In genomic region chr21:40179167-40179566, GRCh38 we compare ENCODE assay signal across 18 cellular contexts.
DNase-seq lines count a peak whose midpoint lies in the region; ATAC-seq, FAIRE-seq and TF ChIP-seq lines count a peak whose summit lies in the region.
"Had no signal": no experiment of that assay in that cellular context is flagged by ENCODE, and none has a peak within 500 bp of the region (broad histone marks: within the 10 kb centered on the region; RNA-seq: fewer than 3 reads in every experiment).

No MANE protein-coding gene starts in this region.

- H3K4me1 ChIP-seq in astrocyte (ENCODE audit: insufficient read depth, low read length) (no peaks in the 10 kb centered on the region), neuronal stem cell (ENCODE audit: control insufficient read depth in 2 of 2, insufficient read depth in 1 of 2, low read depth in 1 of 2, low read length in 2 of 2) (peaks cover 2 to 10% of the 10 kb centered on the region in 2 donors)

- no peaks in the 10 kb centered on the region for H3K4me1 Mint-ChIP-seq in astrocyte (ENCODE audit: low read depth, unreplicated experiment)
- H3K4me1 Mint-ChIP-seq in activated T-cell treated with anti-CD3 and anti-CD28 coated beads, Interleukin-2, amount 50 U/mL, for 72 hours (ENCODE audit: low read depth) = no peaks in the 10 kb centered on the region
- H3K4me1 Mint-ChIP-seq: IgD-negative memory B cell had no signal

- H3K79me2 ChIP-seq in astrocyte (ENCODE audit: insufficient read depth, low read length) = no peaks in the 10 kb centered on the region

- H3K4me3 ChIP-seq in astrocyte (ENCODE audit: insufficient read depth, low read depth, low read length) (no peak overlapping the region), neuronal stem cell (ENCODE audit: low read length in 2 of 2) (no peak overlapping the region)

- no peak overlapping the region for H2BK5ac ChIP-seq in neuronal stem cell (ENCODE audit: low read length)

- no peaks in the 10 kb centered on the region for H4K20me1 ChIP-seq in astrocyte (ENCODE audit: insufficient read depth, low read length)

- no peaks in the 10 kb centered on the region for H3K27me3 ChIP-seq in astrocyte (ENCODE audit: insufficient read depth, low read length)
- no peaks in the 10 kb centered on the region for H3K27me3 ChIP-seq in neuronal stem cell (ENCODE audit: control insufficient read depth in 3 of 3, insufficient read depth in 3 of 3, low read depth in 1 of 3, low read length in 3 of 3)

- H3K36me3 ChIP-seq in astrocyte (ENCODE audit: insufficient read depth, low read length) (no peaks in the 10 kb centered on the region), neuronal stem cell (replicated peaks in 1 of 2; ENCODE audit: control insufficient read depth in 2 of 2, insufficient read depth in 2 of 2, low read length in 2 of 2) (no peaks in the 10 kb centered on the region)

- H2AK5ac ChIP-seq in neuronal stem cell (ENCODE audit: low read depth, low read length) = no peak overlapping the region

- H3K27me3 Mint-ChIP-seq in astrocyte (ENCODE audit: low read depth, unreplicated experiment) = peaks cover 8% of the 10 kb centered on the region
- no peaks in the 10 kb centered on the region for H3K27me3 Mint-ChIP-seq in activated T-cell treated with anti-CD3 and anti-CD28 coated beads, Interleukin-2, amount 50 U/mL, for 72 hours (ENCODE audit: low read depth)
- H3K27me3 Mint-ChIP-seq: IgD-negative memory B cell had no signal

- no peaks in the 10 kb centered on the region for H3K36me3 Mint-ChIP-seq in astrocyte (ENCODE audit: low read depth, unreplicated experiment)
- peaks cover 6 to 9% of the 10 kb centered on the region in 2 donors for H3K36me3 Mint-ChIP-seq in activated T-cell treated with anti-CD3 and anti-CD28 coated beads, Interleukin-2, amount 50 U/mL, for 72 hours (ENCODE audit: insufficient read depth in 2 of 2)

- H3K4me2 ChIP-seq in astrocyte (ENCODE audit: low read length) = no peak overlapping the region
- no peak overlapping the region for H3K4me2 ChIP-seq in neuronal stem cell (ENCODE audit: insufficient read depth, low read length, poor library complexity, severe bottlenecking)

- H3K9me3 Mint-ChIP-seq in astrocyte (ENCODE audit: unreplicated experiment) = peaks cover 12% of the 10 kb centered on the region
- H3K9me3 Mint-ChIP-seq in activated T-cell treated with anti-CD3 and anti-CD28 coated beads, Interleukin-2, amount 50 U/mL, for 72 hours = peaks cover 3 to 18% of the 10 kb centered on the region in 2 donors

- no peak overlapping the region for H3K4me3 Mint-ChIP-seq in astrocyte (ENCODE audit: unreplicated experiment)
- no peak overlapping the region for H3K4me3 Mint-ChIP-seq in activated T-cell treated with anti-CD3 and anti-CD28 coated beads, Interleukin-2, amount 50 U/mL, for 72 hours
- H3K4me3 Mint-ChIP-seq: CD4-positive, alpha-beta T cell; HFFc6; IgD-negative memory B cell had no signal

- H3K23ac ChIP-seq in neuronal stem cell (ENCODE audit: low read depth, low read length, poor library complexity) = no peak overlapping the region

- H3K9ac ChIP-seq in astrocyte (ENCODE audit: low read length) (no peak overlapping the region), neuronal stem cell (ENCODE audit: low read depth, low read length, poor library complexity) (no peak overlapping the region)

- H2BK15ac ChIP-seq in neuronal stem cell (ENCODE audit: low read length) = no peak overlapping the region

- no peak overlapping the region for H2BK120ac ChIP-seq in neuronal stem cell (ENCODE audit: low read depth, low read length)

- DNase-seq in Ammon's horn (ENCODE audit: low spot score) (peak; percentile 46), astrocyte (ENCODE audit: low read depth) (peak; percentile 65), cerebellar cortex (ENCODE audit: low spot score) (peak; percentile 10), neuronal stem cell (ENCODE audit: low spot score) (no peak), NCI-H226 (no peak), SKM-1 (lab: John Stamatoyannopoulos, UW; ENCODE audit: unreplicated experiment) (no peak)
- no peak for DNase-seq in activated T-cell treated with anti-CD3 and anti-CD28 coated beads, Interleukin-2, amount 50 U/mL, for 72 hours
- DNase-seq: C1 segment of cervical spinal cord; Calu3; CD4-positive, alpha-beta T cell; DMS 273 treated with DMSO at 0.1 percent for 48 hours; HCEC 1CT; HFFc6 had no signal

- FAIRE-seq in astrocyte (lab: Jason Lieb, UNC) = no peak
- FAIRE-seq: G401.6, GM12891 had no signal

- no peak overlapping the region for H4K8ac ChIP-seq in neuronal stem cell (ENCODE audit: low read depth, low read length)

- TF ChIP-seq CTCF in astrocyte (IDR thresholded peaks at IDR 0.05; ENCODE audit: insufficient read depth, low read depth, low read length) = no peak

- H2AFZ ChIP-seq in astrocyte (ENCODE audit: low read depth, low read length) (no peak overlapping the region), neuronal stem cell (ENCODE audit: low read length) (no peak overlapping the region)

- H3K9me3 ChIP-seq in astrocyte (ENCODE audit: insufficient read depth, low read depth, low read length) (no peaks in the 10 kb centered on the region), neuronal stem cell (replicated peaks in 1 of 2; ENCODE audit: control insufficient read depth in 2 of 2, insufficient read depth in 1 of 2, low read depth in 1 of 2, low read length in 2 of 2) (peaks cover 0 to 2% of the 10 kb centered on the region in 2 donors)

- no peaks in the 10 kb centered on the region for H3K79me1 ChIP-seq in neuronal stem cell (ENCODE audit: low read depth, low read length)

- no CpG with 5 or more reads among the region's 5 CpGs for WGBS in neuronal stem cell (ENCODE audit: extremely low coverage in 2 of 2, insufficient read length in 2 of 2, insufficient replicate concordance in 1 of 2), 2 donors

- H3K27ac ChIP-seq in astrocyte (ENCODE audit: low read depth, low read length) (no peak overlapping the region), neuronal stem cell (replicated peaks; ENCODE audit: low read length) (no peak overlapping the region)
- H3K27ac ChIP-seq: 22Rv1 had no signal

- H3K4ac ChIP-seq in neuronal stem cell (ENCODE audit: low read length) = no peak overlapping the region

- no peak for ATAC-seq in HG02981 (IDR thresholded peaks at IDR 0.05; ENCODE audit: unreplicated experiment)
- ATAC-seq in activated T-cell treated with anti-CD3 and anti-CD28 coated beads, Interleukin-2, amount 50 U/mL, for 72 hours (replicated peaks in 1 of 2) = no peak

- no peak overlapping the region for H2BK12ac ChIP-seq in neuronal stem cell (ENCODE audit: low read length)

- H3K14ac ChIP-seq in neuronal stem cell (ENCODE audit: low read length) = no peak overlapping the region

- H4K91ac ChIP-seq in neuronal stem cell (ENCODE audit: low read depth, low read length, poor library complexity) = no peak overlapping the region

- H3K27ac Mint-ChIP-seq in astrocyte (ENCODE audit: unreplicated experiment) = no peak overlapping the region
- H3K27ac Mint-ChIP-seq in activated T-cell treated with anti-CD3 and anti-CD28 coated beads, Interleukin-2, amount 50 U/mL, for 72 hours = no peak overlapping the region
- H3K27ac Mint-ChIP-seq: CD4-positive, alpha-beta T cell; HFFc6; IgD-negative memory B cell had no signal

- H3K18ac ChIP-seq in neuronal stem cell (ENCODE audit: low read length) = peak overlapping the region; percentile 24

Comparison
In these comparisons a context has a peak if more than half of its experiments do, and no peak if none do; other contexts are left out.
1. DNase-seq: peak in Ammon's horn (single experiment), astrocyte (single experiment) and cerebellar cortex (single experiment); none in neuronal stem cell (single experiment), NCI-H226 (single experiment), SKM-1 (single experiment) and activated T-cell treated with anti-CD3 and anti-CD28 coated beads, Interleukin-2, amount 50 U/mL, for 72 hours (0 of 2).